In the genomic region with DNA sequence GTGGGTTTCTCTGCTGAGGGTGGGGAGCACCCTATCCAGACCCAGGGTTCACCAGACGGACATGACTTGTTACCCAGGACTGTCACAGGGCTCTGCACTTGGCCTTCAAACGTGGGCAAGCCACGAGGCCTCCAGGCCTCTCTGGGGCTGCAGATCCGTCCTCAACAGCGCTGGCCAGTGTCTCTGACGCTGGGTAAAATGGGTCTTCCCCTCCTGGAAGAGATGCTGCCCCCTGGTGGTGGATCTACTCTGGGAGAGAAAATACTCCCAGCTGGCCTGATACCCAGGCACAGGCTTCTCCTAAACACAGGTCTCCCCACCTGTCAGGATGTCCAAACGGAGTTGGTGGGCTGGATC, we compare ENCODE assay signal across 8 cellular contexts. TPM values are rescaled to one million over a fixed set of nuclear protein-coding genes. Genes with fewer than 3 reads are reported as not detected.
DNase-seq lines count a peak whose midpoint lies in the region; ATAC-seq and TF ChIP-seq lines count a peak whose summit lies in the region.

No MANE protein-coding gene starts in this region.

- peak; percentile 72 for ATAC-seq in GM18909 (IDR thresholded peaks at IDR 0.05; ENCODE audit: poor library complexity, unreplicated experiment)
- peak; percentile 58 for ATAC-seq in stimulated activated naive CD8-positive, alpha-beta T cell treated with anti-CD3 and anti-CD28 coated beads, Interleukin-15, Interleukin-2, amounts not matched to agents 100 U/mL and 50 U/mL, for 24 hours

- H3K4me1 Mint-ChIP-seq in neural crest cell: peaks cover 54% of the 10 kb centered on the region

- peak overlapping the region; percentile 93 for H3K27ac Mint-ChIP-seq in neural crest cell (ENCODE audit: unreplicated experiment)

- peak; percentile 84 for DNase-seq in AG20443 (ENCODE audit: low spot score)
- DNase-seq in Jurkat, Clone E6-1 (ENCODE audit: low read depth, low spot score): peak; percentile 77
- peak; percentile 81 for DNase-seq in RKO (ENCODE audit: low spot score)
- peak; percentile 67 for DNase-seq in activated T-helper 1 cell treated with Interleukin-2 at 50 U/mL for 16 hours (ENCODE audit: low read depth)
- DNase-seq in fibroblast of mammary gland (ENCODE audit: low read depth): peak; percentile 81
- peak; percentile 99 for DNase-seq in neural crest cell (ENCODE audit: low read depth, low spot score)
- DNase-seq in stimulated activated naive CD8-positive, alpha-beta T cell treated with anti-CD3 and anti-CD28 coated beads, Interleukin-15, Interleukin-2, amounts not matched to agents 100 U/mL and 50 U/mL, for 24 hours: peak; percentile 95

- H3K4me3 ChIP-seq in Jurkat, Clone E6-1 (ENCODE audit: low read length): no peak overlapping the region
- H3K4me3 ChIP-seq in fibroblast of mammary gland (ENCODE audit: control insufficient read depth, low read depth, low read length): no peak overlapping the region

- peak overlapping the region; percentile 60 for H3K4me3 Mint-ChIP-seq in neural crest cell

- no peaks in the 10 kb centered on the region for H3K27me3 Mint-ChIP-seq in neural crest cell (ENCODE audit: low read depth)

- H3K9me3 Mint-ChIP-seq in neural crest cell: no peaks in the 10 kb centered on the region

- no peaks in the 10 kb centered on the region for H3K36me3 Mint-ChIP-seq in neural crest cell (ENCODE audit: low read depth)

- TF ChIP-seq CTCF in fibroblast of mammary gland (conservative IDR thresholded peaks at IDR 0.05; ENCODE audit: control insufficient read depth, insufficient read depth, low read depth, low read length): peak; percentile 81
- peak; percentile 87 for TF ChIP-seq CTCF in neural crest cell (conservative IDR thresholded peaks at IDR 0.05)

RNA-seq across cellular contexts. Expression of a gene that starts 3.7 kb away (rescaled TPM):
- polyA plus RNA-seq in Jurkat, Clone E6-1 (2012; ENCODE audit: insufficient read depth, insufficient read length): 0.95 TPM
- 6.4 and 7.7 TPM in 2 replicates for total RNA-seq in neural crest cell

RNA-seq across cellular contexts. Expression of a gene that starts 25.7 kb away (rescaled TPM):
- polyA plus RNA-seq in Jurkat, Clone E6-1 (2012; ENCODE audit: insufficient read depth, insufficient read length): 25.1 TPM
- total RNA-seq in neural crest cell: 7.6 and 8.8 TPM in 2 replicates

RNA-seq across cellular contexts. Expression of a gene that starts 51.6 kb away (rescaled TPM):
- polyA plus RNA-seq in Jurkat, Clone E6-1 (2012; ENCODE audit: insufficient read depth, insufficient read length): not detected
- total RNA-seq in neural crest cell: 18.8 TPM in 2 replicates
